Comparison of ENCODE assay signal across 8 cellular contexts in the genomic region with DNA sequence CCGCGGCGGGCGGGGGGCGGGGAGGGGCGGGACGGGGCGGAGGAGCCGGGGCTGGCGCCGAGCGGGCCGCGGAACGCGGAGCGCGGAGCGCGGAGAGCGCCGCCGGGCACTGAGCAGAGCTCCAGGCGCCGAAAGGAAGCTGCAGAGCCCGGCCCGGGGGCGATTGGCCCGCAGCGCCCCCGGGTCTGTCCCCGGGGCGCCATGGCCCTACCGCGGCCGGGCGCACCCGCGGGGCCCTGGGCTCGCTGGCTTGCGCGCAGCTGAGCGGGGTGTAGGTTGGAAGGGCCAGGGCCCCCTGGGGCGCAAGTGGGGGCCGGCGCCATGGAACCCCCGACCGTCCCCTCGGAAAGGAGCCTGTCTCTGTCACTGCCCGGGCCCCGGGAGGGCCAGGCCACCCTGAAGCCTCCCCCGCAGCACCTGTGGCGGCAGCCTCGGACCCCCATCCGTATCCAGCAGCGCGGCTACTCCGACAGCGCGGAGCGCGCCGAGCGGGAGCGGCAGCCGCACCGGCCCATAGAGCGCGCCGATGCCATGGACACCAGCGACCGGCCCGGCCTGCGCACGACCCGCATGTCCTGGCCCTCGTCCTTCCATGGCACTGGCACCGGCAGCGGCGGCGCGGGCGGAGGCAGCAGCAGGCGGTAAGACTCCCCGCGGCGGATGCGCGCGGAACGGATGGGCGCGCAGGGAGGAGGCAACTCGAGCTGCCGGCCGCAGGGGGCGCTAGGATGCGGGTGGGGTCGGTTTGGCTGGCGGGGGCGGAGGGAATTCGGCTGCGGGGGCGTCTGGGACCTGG. TPM values are rescaled to one million over a fixed set of nuclear protein-coding genes. Genes with fewer than 3 reads are reported as not detected.
DNase-seq lines count a peak whose midpoint lies in the region; ATAC-seq and TF ChIP-seq lines count a peak whose summit lies in the region.

A gene (plus strand): TSS at position 95 of the 796 bp plus-strand sequence. CDS start 227 bp downstream, at position 322.

- H3K4me3 Mint-ChIP-seq in activated CD4-positive, alpha-beta memory T cell treated with anti-CD3 and anti-CD28 coated beads for 36 hours: peak within 1 kb of the TSS; percentile 71
- H3K4me3 Mint-ChIP-seq in osteocyte (ENCODE audit: unreplicated experiment): peak within 1 kb of the TSS; percentile 75

- POLR2A ChIA-PET in activated CD4-positive, alpha-beta memory T cell treated with anti-CD3 and anti-CD28 coated beads for 36 hours (lab: Charles Lee): interaction anchor here (0.5 to 1.7 kb wide), 2 partner anchors 16 to 446 kb away, joined by 3 to 7 read pairs; no protein-coding TSS in a partner anchor

- intact Hi-C loops in activated CD4-positive, alpha-beta memory T cell treated with anti-CD3 and anti-CD28 coated beads for 36 hours (cut with micrococcal nuclease): no loop called here

- DNase-seq in EH (ENCODE audit: low read depth): peak; percentile 46
- peak; percentile 80 for DNase-seq in activated CD4-positive, alpha-beta memory T cell treated with anti-CD3 and anti-CD28 coated beads for 36 hours
- DNase-seq in epithelial cell of proximal tubule (ENCODE audit: low read depth): no peak
- no peak for DNase-seq in osteocyte (ENCODE audit: extremely low spot score, unreplicated experiment)

- no peak for ATAC-seq in GM18858 (IDR thresholded peaks at IDR 0.05; ENCODE audit: unreplicated experiment)
- ATAC-seq in GM19395 (IDR thresholded peaks at IDR 0.05; ENCODE audit: unreplicated experiment): no peak
- ATAC-seq in GM19397 (IDR thresholded peaks at IDR 0.05; ENCODE audit: unreplicated experiment): no peak

- peaks cover 3% of the 10 kb centered on the region for H3K36me3 Mint-ChIP-seq in activated CD4-positive, alpha-beta memory T cell treated with anti-CD3 and anti-CD28 coated beads for 36 hours
- H3K36me3 Mint-ChIP-seq in osteocyte (ENCODE audit: unreplicated experiment): no peaks in the 10 kb centered on the region

- peak within 1 kb of the TSS; percentile 33 for H3K4me3 ChIP-seq in epithelial cell of proximal tubule (ENCODE audit: low read depth, low read length)

- H3K4me1 Mint-ChIP-seq in activated CD4-positive, alpha-beta memory T cell treated with anti-CD3 and anti-CD28 coated beads for 36 hours (ENCODE audit: low read depth): peaks cover 66% of the 10 kb centered on the region
- H3K4me1 Mint-ChIP-seq in osteocyte (ENCODE audit: unreplicated experiment): peaks cover 35% of the 10 kb centered on the region

- TF ChIP-seq CTCF in LNCAP (IDR thresholded peaks at IDR 0.05): peak; percentile 49
- TF ChIP-seq CTCF in epithelial cell of proximal tubule (conservative IDR thresholded peaks at IDR 0.05; ENCODE audit: low read depth, low read length): peak; percentile 48
- peak; percentile 56 for TF ChIP-seq CTCF in osteocyte (IDR thresholded peaks at IDR 0.05)

- CTCF ChIA-PET in activated CD4-positive, alpha-beta memory T cell treated with anti-CD3 and anti-CD28 coated beads for 36 hours (lab: Charles Lee): interaction anchor here (0.9 to 27.2 kb wide), 5 partner anchors 12 to 151 kb away, joined by 4 to 836 read pairs (median 4); a partner anchor contains a TSS

- peaks cover 49% of the 10 kb centered on the region for H3K27me3 Mint-ChIP-seq in activated CD4-positive, alpha-beta memory T cell treated with anti-CD3 and anti-CD28 coated beads for 36 hours
- peaks cover 55% of the 10 kb centered on the region for H3K27me3 Mint-ChIP-seq in osteocyte (ENCODE audit: unreplicated experiment)

- peak within 1 kb of the TSS; percentile 47 for H3K27ac Mint-ChIP-seq in activated CD4-positive, alpha-beta memory T cell treated with anti-CD3 and anti-CD28 coated beads for 36 hours
- peak within 1 kb of the TSS; percentile 36 for H3K27ac Mint-ChIP-seq in osteocyte (ENCODE audit: unreplicated experiment)

- no peaks in the 10 kb centered on the region for H3K9me3 Mint-ChIP-seq in activated CD4-positive, alpha-beta memory T cell treated with anti-CD3 and anti-CD28 coated beads for 36 hours
- no peaks in the 10 kb centered on the region for H3K9me3 Mint-ChIP-seq in osteocyte (ENCODE audit: unreplicated experiment)

RNA-seq across cellular contexts. Expression of the gene that starts here (rescaled TPM):
- total RNA-seq in activated CD4-positive, alpha-beta memory T cell treated with anti-CD3 and anti-CD28 coated beads for 36 hours: 10 to 100 TPM; 15.7 to 17.5 TPM
- total RNA-seq in epithelial cell of proximal tubule (0.40 and 2.0 TPM in 2 replicates), osteocyte (12.4 and 12.7 TPM in 2 replicates)

Comparison
In these comparisons a context has a peak if more than half of its experiments do, and no peak if none do; other contexts are left out.
1. DNase-seq: peak in EH (single experiment) and activated CD4-positive, alpha-beta memory T cell treated with anti-CD3 and anti-CD28 coated beads for 36 hours (single experiment); none in epithelial cell of proximal tubule (single experiment) and osteocyte (single experiment).
2. Peak in every context shown above with its lines, with median percentiles within 50 percentile points of each other: CTCF ChIP-seq.